Comparison of ENCODE assay signal across 1 cellular context in the genomic region with DNA sequence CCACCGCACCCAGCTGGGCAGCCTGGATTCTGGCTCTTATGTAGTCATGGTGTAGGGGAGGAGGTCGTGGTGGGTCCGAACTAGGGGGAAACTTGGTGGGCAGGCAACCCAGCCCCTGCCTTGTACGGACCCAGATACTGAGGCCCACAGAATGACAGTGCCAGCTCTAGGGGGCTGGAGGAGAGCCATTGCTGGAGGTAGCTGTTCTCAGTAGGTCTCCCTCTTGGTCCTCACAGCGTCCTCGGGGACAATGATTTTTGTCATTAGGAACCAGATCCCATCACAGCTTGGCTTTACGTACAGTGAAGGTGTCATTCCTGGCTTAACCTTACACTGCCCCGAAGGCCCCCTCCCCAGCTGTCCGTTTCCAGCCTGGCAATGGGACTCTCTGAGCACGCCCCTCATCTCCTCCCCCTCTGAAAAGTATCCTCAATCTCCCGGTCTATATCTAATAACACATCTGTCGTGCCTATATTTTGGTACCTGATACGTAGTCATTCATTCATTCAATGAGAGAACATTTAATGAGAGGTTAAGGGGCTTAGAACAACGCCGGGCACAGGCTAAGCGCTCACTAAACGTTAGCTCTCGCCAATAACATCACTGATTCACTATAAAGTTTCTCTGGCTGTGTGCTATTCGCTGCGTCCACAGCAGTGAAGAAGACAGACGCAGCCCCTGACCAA.
TF ChIP-seq lines count a peak whose summit lies in the region.

No MANE protein-coding gene starts in this region.

TF ChIP-seq in GM12878, 131 proteins besides CTCF, POLR2A, EP300 and RAD21 (continued from another document):
- TF ChIP-seq, protein P1, sequence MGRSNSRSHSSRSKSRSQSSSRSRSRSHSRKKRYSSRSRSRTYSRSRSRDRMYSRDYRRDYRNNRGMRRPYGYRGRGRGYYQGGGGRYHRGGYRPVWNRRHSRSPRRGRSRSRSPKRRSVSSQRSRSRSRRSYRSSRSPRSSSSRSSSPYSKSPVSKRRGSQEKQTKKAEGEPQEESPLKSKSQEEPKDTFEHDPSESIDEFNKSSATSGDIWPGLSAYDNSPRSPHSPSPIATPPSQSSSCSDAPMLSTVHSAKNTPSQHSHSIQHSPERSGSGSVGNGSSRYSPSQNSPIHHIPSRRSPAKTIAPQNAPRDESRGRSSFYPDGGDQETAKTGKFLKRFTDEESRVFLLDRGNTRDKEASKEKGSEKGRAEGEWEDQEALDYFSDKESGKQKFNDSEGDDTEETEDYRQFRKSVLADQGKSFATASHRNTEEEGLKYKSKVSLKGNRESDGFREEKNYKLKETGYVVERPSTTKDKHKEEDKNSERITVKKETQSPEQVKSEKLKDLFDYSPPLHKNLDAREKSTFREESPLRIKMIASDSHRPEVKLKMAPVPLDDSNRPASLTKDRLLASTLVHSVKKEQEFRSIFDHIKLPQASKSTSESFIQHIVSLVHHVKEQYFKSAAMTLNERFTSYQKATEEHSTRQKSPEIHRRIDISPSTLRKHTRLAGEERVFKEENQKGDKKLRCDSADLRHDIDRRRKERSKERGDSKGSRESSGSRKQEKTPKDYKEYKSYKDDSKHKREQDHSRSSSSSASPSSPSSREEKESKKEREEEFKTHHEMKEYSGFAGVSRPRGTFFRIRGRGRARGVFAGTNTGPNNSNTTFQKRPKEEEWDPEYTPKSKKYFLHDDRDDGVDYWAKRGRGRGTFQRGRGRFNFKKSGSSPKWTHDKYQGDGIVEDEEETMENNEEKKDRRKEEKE (IDR thresholded peaks at IDR 0.05) = no peak
- TF ChIP-seq, protein P2, sequence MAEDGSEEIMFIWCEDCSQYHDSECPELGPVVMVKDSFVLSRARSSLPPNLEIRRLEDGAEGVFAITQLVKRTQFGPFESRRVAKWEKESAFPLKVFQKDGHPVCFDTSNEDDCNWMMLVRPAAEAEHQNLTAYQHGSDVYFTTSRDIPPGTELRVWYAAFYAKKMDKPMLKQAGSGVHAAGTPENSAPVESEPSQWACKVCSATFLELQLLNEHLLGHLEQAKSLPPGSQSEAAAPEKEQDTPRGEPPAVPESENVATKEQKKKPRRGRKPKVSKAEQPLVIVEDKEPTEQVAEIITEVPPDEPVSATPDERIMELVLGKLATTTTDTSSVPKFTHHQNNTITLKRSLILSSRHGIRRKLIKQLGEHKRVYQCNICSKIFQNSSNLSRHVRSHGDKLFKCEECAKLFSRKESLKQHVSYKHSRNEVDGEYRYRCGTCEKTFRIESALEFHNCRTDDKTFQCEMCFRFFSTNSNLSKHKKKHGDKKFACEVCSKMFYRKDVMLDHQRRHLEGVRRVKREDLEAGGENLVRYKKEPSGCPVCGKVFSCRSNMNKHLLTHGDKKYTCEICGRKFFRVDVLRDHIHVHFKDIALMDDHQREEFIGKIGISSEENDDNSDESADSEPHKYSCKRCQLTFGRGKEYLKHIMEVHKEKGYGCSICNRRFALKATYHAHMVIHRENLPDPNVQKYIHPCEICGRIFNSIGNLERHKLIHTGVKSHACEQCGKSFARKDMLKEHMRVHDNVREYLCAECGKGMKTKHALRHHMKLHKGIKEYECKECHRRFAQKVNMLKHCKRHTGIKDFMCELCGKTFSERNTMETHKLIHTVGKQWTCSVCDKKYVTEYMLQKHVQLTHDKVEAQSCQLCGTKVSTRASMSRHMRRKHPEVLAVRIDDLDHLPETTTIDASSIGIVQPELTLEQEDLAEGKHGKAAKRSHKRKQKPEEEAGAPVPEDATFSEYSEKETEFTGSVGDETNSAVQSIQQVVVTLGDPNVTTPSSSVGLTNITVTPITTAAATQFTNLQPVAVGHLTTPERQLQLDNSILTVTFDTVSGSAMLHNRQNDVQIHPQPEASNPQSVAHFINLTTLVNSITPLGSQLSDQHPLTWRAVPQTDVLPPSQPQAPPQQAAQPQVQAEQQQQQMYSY (CRISPR knock-in tag; IDR thresholded peaks at IDR 0.05) = no peak
- TF ChIP-seq CBX3 (IDR thresholded peaks at IDR 0.05; ENCODE audit: borderline replicate concordance, low read depth) (no peak), ATF7 (IDR thresholded peaks at IDR 0.05; ENCODE audit: low read depth) (no peak), GATAD2B (conservative IDR thresholded peaks at IDR 0.05; ENCODE audit: low read depth) (no peak), MTA2 (IDR thresholded peaks at IDR 0.05; ENCODE audit: low read depth) (no peak), JUND (IDR thresholded peaks at IDR 0.05; ENCODE audit: low read depth, low read length) (no peak), BACH1 (IDR thresholded peaks at IDR 0.05; ENCODE audit: borderline replicate concordance) (no peak)
- TF ChIP-seq, protein P3, sequence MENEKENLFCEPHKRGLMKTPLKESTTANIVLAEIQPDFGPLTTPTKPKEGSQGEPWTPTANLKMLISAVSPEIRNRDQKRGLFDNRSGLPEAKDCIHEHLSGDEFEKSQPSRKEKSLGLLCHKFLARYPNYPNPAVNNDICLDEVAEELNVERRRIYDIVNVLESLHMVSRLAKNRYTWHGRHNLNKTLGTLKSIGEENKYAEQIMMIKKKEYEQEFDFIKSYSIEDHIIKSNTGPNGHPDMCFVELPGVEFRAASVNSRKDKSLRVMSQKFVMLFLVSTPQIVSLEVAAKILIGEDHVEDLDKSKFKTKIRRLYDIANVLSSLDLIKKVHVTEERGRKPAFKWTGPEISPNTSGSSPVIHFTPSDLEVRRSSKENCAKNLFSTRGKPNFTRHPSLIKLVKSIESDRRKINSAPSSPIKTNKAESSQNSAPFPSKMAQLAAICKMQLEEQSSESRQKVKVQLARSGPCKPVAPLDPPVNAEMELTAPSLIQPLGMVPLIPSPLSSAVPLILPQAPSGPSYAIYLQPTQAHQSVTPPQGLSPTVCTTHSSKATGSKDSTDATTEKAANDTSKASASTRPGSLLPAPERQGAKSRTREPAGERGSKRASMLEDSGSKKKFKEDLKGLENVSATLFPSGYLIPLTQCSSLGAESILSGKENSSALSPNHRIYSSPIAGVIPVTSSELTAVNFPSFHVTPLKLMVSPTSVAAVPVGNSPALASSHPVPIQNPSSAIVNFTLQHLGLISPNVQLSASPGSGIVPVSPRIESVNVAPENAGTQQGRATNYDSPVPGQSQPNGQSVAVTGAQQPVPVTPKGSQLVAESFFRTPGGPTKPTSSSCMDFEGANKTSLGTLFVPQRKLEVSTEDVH (IDR thresholded peaks at IDR 0.05; ENCODE audit: low read depth, partially characterized antibody) = no peak
- TF ChIP-seq, protein P4, sequence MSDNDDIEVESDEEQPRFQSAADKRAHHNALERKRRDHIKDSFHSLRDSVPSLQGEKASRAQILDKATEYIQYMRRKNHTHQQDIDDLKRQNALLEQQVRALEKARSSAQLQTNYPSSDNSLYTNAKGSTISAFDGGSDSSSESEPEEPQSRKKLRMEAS (IDR thresholded peaks at IDR 0.05; ENCODE audit: low read depth, low read length) = no peak
- TF ChIP-seq, protein P5, sequence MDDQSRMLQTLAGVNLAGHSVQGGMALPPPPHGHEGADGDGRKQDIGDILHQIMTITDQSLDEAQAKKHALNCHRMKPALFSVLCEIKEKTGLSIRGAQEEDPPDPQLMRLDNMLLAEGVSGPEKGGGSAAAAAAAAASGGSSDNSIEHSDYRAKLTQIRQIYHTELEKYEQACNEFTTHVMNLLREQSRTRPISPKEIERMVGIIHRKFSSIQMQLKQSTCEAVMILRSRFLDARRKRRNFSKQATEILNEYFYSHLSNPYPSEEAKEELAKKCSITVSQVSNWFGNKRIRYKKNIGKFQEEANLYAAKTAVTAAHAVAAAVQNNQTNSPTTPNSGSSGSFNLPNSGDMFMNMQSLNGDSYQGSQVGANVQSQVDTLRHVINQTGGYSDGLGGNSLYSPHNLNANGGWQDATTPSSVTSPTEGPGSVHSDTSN (IDR thresholded peaks at IDR 0.05; ENCODE audit: insufficient replicate concordance, low read depth, low read length) = no peak
- TF ChIP-seq, protein P6, sequence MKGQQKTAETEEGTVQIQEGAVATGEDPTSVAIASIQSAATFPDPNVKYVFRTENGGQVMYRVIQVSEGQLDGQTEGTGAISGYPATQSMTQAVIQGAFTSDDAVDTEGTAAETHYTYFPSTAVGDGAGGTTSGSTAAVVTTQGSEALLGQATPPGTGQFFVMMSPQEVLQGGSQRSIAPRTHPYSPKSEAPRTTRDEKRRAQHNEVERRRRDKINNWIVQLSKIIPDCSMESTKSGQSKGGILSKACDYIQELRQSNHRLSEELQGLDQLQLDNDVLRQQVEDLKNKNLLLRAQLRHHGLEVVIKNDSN (IDR thresholded peaks at IDR 0.05; ENCODE audit: borderline replicate concordance, extremely low read length, insufficient read depth, low read depth, low read length) = no peak
